Comparison of ENCODE assay signal across 1 cellular context in the genomic region with DNA sequence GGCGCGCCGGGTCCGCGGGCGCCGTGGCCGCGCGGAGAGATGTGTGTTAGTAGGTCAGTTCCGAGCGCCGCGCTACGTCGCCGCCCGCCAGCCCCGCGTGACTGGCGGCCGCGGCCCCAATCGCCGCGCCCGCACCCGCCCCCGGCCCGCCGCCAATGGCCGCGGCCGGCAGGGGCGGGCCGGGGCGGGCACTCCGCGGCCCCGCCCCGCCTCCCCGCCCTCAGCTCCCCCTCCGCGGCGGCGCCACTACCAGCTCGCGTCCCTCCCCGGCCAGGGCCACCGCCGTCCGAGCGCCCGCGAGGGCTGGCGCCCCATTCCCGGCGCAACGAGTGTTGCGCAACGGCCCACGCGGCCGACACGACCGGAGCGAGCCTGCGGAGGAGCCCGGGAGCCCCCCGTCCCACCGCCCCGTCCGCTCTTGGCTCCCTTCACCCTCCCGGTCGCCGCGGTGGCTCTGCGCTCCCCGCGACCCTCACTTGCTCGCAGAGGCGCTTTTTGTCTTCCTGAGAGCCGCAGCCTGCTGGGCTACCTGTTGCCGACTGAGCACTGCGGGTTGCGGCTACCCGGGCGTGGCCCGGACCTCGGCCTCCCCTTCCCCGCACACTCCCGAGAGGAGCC.
TF ChIP-seq lines count a peak whose summit lies in the region.

A gene with protein sequence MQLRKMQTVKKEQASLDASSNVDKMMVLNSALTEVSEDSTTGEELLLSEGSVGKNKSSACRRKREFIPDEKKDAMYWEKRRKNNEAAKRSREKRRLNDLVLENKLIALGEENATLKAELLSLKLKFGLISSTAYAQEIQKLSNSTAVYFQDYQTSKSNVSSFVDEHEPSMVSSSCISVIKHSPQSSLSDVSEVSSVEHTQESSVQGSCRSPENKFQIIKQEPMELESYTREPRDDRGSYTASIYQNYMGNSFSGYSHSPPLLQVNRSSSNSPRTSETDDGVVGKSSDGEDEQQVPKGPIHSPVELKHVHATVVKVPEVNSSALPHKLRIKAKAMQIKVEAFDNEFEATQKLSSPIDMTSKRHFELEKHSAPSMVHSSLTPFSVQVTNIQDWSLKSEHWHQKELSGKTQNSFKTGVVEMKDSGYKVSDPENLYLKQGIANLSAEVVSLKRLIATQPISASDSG (minus strand): TSS at position 48 of the 618 bp plus-strand sequence. CDS start 13,098 bp downstream, outside the sequence.

TF ChIP-seq in K562, 482 proteins besides CTCF, POLR2A, EP300 and RAD21 (continued from another document and continues in another):
- TF ChIP-seq, protein P1, sequence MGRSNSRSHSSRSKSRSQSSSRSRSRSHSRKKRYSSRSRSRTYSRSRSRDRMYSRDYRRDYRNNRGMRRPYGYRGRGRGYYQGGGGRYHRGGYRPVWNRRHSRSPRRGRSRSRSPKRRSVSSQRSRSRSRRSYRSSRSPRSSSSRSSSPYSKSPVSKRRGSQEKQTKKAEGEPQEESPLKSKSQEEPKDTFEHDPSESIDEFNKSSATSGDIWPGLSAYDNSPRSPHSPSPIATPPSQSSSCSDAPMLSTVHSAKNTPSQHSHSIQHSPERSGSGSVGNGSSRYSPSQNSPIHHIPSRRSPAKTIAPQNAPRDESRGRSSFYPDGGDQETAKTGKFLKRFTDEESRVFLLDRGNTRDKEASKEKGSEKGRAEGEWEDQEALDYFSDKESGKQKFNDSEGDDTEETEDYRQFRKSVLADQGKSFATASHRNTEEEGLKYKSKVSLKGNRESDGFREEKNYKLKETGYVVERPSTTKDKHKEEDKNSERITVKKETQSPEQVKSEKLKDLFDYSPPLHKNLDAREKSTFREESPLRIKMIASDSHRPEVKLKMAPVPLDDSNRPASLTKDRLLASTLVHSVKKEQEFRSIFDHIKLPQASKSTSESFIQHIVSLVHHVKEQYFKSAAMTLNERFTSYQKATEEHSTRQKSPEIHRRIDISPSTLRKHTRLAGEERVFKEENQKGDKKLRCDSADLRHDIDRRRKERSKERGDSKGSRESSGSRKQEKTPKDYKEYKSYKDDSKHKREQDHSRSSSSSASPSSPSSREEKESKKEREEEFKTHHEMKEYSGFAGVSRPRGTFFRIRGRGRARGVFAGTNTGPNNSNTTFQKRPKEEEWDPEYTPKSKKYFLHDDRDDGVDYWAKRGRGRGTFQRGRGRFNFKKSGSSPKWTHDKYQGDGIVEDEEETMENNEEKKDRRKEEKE (IDR thresholded peaks at IDR 0.05; ENCODE audit: borderline replicate concordance in 1 of 2, control insufficient read depth in 1 of 2, low read depth in 2 of 2, low read length in 1 of 2) = no peak
- TF ChIP-seq ZNF12 (CRISPR knock-in tag; IDR thresholded peaks at IDR 0.05) (no peak), TEAD1 (CRISPR knock-in tag; IDR thresholded peaks at IDR 0.05) (no peak), STAT5B (CRISPR knock-in tag; IDR thresholded peaks at IDR 0.05) (no peak), KAT7 (CRISPR knock-in tag; IDR thresholded peaks at IDR 0.05; ENCODE audit: borderline replicate concordance) (no peak; the same call in 1 of the 2 replicates), FOXA1 (IDR thresholded peaks at IDR 0.05; ENCODE audit: borderline replicate concordance) (no peak), GTF2F1 (IDR thresholded peaks at IDR 0.05; ENCODE audit: low read depth, low read length) (no peak), ZNF584 (CRISPR knock-in tag; IDR thresholded peaks at IDR 0.05; ENCODE audit: low read depth) (no peak), ZNF121 (CRISPR knock-in tag; conservative IDR thresholded peaks at IDR 0.05) (no peak), JUN (IDR thresholded peaks at IDR 0.05; ENCODE audit: borderline replicate concordance, low read depth, low read length) (no peak), JUN (CRISPR knock-in tag; IDR thresholded peaks at IDR 0.05; ENCODE audit: borderline replicate concordance) (no peak), DNMT1 (IDR thresholded peaks at IDR 0.05) (no peak), U2AF2 (optimal IDR thresholded peaks at IDR 0.05; ENCODE audit: low read depth, low read length) (no peak), YBX1 (IDR thresholded peaks at IDR 0.05) (no peak), NR1H2 (CRISPR knock-in tag; IDR thresholded peaks at IDR 0.05) (no peak), NFIC (IDR thresholded peaks at IDR 0.05) (no peak), RUNX1 (IDR thresholded peaks at IDR 0.05; ENCODE audit: low read depth) (no peak), WHSC1 (IDR thresholded peaks at IDR 0.05; ENCODE audit: low read length) (no peak), SOX6 (IDR thresholded peaks at IDR 0.05) (no peak), ZBED1 (IDR thresholded peaks at IDR 0.05) (no peak), NR2C2 (CRISPR knock-in tag; IDR thresholded peaks at IDR 0.05) (no peak), NR2C2 (tag; IDR thresholded peaks at IDR 0.05) (no peak), SRSF7 (optimal IDR thresholded peaks at IDR 0.05; ENCODE audit: low read depth, low read length) (no peak), KAT2B (IDR thresholded peaks at IDR 0.05; ENCODE audit: low read depth, low read length) (no peak), ZNF143 (CRISPR knock-in tag; IDR thresholded peaks at IDR 0.05) (no peak), ZNF140 (CRISPR knock-in tag; IDR thresholded peaks at IDR 0.05) (no peak), SLC30A9 (CRISPR knock-in tag; IDR thresholded peaks at IDR 0.05) (no peak), FOSL1 (tag; conservative IDR thresholded peaks at IDR 0.05) (no peak), ZFPM2 (CRISPR knock-in tag; IDR thresholded peaks at IDR 0.05) (no peak), CREBBP (IDR thresholded peaks at IDR 0.05; ENCODE audit: low read depth, low read length) (no peak), E2F3 (CRISPR knock-in tag; IDR thresholded peaks at IDR 0.05) (no peak), ZNF23 (CRISPR knock-in tag; IDR thresholded peaks at IDR 0.05) (no peak)
- TF ChIP-seq, protein P2, sequence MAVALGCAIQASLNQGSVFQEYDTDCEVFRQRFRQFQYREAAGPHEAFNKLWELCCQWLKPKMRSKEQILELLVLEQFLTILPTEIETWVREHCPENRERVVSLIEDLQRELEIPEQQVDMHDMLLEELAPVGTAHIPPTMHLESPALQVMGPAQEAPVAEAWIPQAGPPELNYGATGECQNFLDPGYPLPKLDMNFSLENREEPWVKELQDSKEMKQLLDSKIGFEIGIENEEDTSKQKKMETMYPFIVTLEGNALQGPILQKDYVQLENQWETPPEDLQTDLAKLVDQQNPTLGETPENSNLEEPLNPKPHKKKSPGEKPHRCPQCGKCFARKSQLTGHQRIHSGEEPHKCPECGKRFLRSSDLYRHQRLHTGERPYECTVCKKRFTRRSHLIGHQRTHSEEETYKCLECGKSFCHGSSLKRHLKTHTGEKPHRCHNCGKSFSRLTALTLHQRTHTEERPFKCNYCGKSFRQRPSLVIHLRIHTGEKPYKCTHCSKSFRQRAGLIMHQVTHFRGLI (CRISPR knock-in tag; IDR thresholded peaks at IDR 0.05) = no peak
- TF ChIP-seq, protein P3, sequence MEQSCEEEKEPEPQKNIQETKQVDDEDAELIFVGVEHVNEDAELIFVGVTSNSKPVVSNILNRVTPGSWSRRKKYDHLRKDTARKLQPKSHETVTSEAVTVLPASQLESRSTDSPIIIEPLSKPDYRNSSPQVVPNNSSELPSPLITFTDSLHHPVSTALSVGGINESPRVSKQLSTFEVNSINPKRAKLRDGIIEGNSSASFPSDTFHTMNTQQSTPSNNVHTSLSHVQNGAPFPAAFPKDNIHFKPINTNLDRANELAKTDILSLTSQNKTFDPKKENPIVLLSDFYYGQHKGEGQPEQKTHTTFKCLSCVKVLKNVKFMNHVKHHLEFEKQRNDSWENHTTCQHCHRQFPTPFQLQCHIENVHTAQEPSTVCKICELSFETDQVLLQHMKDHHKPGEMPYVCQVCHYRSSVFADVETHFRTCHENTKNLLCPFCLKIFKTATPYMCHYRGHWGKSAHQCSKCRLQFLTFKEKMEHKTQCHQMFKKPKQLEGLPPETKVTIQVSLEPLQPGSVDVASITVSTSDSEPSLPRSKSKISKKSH (CRISPR knock-in tag; IDR thresholded peaks at IDR 0.05) = no peak
- TF ChIP-seq, protein P4, sequence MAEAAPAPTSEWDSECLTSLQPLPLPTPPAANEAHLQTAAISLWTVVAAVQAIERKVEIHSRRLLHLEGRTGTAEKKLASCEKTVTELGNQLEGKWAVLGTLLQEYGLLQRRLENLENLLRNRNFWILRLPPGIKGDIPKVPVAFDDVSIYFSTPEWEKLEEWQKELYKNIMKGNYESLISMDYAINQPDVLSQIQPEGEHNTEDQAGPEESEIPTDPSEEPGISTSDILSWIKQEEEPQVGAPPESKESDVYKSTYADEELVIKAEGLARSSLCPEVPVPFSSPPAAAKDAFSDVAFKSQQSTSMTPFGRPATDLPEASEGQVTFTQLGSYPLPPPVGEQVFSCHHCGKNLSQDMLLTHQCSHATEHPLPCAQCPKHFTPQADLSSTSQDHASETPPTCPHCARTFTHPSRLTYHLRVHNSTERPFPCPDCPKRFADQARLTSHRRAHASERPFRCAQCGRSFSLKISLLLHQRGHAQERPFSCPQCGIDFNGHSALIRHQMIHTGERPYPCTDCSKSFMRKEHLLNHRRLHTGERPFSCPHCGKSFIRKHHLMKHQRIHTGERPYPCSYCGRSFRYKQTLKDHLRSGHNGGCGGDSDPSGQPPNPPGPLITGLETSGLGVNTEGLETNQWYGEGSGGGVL (CRISPR knock-in tag; IDR thresholded peaks at IDR 0.05) = no peak
- TF ChIP-seq, protein P5, sequence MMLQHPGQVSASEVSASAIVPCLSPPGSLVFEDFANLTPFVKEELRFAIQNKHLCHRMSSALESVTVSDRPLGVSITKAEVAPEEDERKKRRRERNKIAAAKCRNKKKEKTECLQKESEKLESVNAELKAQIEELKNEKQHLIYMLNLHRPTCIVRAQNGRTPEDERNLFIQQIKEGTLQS (IDR thresholded peaks at IDR 0.05) = no peak
- TF ChIP-seq, protein P5 (CRISPR knock-in tag; conservative IDR thresholded peaks at IDR 0.05) = no peak
- TF ChIP-seq, protein P6, sequence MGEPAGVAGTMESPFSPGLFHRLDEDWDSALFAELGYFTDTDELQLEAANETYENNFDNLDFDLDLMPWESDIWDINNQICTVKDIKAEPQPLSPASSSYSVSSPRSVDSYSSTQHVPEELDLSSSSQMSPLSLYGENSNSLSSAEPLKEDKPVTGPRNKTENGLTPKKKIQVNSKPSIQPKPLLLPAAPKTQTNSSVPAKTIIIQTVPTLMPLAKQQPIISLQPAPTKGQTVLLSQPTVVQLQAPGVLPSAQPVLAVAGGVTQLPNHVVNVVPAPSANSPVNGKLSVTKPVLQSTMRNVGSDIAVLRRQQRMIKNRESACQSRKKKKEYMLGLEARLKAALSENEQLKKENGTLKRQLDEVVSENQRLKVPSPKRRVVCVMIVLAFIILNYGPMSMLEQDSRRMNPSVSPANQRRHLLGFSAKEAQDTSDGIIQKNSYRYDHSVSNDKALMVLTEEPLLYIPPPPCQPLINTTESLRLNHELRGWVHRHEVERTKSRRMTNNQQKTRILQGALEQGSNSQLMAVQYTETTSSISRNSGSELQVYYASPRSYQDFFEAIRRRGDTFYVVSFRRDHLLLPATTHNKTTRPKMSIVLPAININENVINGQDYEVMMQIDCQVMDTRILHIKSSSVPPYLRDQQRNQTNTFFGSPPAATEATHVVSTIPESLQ (CRISPR knock-in tag; IDR thresholded peaks at IDR 0.05) = no peak
- TF ChIP-seq, protein P7, sequence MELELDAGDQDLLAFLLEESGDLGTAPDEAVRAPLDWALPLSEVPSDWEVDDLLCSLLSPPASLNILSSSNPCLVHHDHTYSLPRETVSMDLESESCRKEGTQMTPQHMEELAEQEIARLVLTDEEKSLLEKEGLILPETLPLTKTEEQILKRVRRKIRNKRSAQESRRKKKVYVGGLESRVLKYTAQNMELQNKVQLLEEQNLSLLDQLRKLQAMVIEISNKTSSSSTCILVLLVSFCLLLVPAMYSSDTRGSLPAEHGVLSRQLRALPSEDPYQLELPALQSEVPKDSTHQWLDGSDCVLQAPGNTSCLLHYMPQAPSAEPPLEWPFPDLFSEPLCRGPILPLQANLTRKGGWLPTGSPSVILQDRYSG (tag; conservative IDR thresholded peaks at IDR 0.05; ENCODE audit: low read depth) = no peak
- TF ChIP-seq, protein P8, sequence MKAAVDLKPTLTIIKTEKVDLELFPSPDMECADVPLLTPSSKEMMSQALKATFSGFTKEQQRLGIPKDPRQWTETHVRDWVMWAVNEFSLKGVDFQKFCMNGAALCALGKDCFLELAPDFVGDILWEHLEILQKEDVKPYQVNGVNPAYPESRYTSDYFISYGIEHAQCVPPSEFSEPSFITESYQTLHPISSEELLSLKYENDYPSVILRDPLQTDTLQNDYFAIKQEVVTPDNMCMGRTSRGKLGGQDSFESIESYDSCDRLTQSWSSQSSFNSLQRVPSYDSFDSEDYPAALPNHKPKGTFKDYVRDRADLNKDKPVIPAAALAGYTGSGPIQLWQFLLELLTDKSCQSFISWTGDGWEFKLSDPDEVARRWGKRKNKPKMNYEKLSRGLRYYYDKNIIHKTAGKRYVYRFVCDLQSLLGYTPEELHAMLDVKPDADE (conservative IDR thresholded peaks at IDR 0.05; ENCODE audit: control insufficient read depth, low read depth, low read length) = no peak; the same call in 1 of the 2 replicates
- TF ChIP-seq, protein P9, sequence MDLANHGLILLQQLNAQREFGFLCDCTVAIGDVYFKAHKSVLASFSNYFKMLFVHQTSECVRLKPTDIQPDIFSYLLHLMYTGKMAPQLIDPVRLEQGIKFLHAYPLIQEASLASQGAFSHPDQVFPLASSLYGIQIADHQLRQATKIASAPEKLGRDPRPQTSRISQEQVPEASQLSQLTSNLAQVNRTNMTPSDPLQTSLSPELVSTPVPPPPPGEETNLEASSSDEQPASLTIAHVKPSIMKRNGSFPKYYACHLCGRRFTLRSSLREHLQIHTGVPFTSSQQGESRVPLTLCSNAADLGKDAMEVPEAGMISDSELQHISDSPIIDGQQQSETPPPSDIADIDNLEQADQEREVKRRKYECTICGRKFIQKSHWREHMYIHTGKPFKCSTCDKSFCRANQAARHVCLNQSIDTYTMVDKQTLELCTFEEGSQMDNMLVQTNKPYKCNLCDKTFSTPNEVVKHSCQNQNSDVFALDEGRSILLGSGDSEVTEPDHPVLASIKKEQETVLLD (IDR thresholded peaks at IDR 0.05) = no peak
- TF ChIP-seq, protein P10, sequence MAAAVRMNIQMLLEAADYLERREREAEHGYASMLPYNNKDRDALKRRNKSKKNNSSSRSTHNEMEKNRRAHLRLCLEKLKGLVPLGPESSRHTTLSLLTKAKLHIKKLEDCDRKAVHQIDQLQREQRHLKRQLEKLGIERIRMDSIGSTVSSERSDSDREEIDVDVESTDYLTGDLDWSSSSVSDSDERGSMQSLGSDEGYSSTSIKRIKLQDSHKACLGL (CRISPR knock-in tag; IDR thresholded peaks at IDR 0.05; ENCODE audit: borderline replicate concordance, poor library complexity, severe bottlenecking) = no peak
